Comparison of ENCODE assay signal across 2 cellular contexts in genomic region chr10:70673929-70674559, GRCh38.
TF ChIP-seq lines count a peak whose summit lies in the region.

No MANE protein-coding gene starts in this region.

TF ChIP-seq in H1, 55 proteins besides CTCF, POLR2A, EP300 and RAD21:
- TF ChIP-seq KDM4A (IDR thresholded peaks at IDR 0.05; ENCODE audit: low read depth, low read length, severe bottlenecking) = no peak
- TF ChIP-seq, protein P1, sequence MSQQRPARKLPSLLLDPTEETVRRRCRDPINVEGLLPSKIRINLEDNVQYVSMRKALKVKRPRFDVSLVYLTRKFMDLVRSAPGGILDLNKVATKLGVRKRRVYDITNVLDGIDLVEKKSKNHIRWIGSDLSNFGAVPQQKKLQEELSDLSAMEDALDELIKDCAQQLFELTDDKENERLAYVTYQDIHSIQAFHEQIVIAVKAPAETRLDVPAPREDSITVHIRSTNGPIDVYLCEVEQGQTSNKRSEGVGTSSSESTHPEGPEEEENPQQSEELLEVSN (IDR thresholded peaks at IDR 0.05) = 0 out of 2 replicates have a peak, but pooled peaks have one; percentile 6
TF ChIP-seq in H1: peak in this region for 1.

TF ChIP-seq in GM23338, 12 proteins besides CTCF, POLR2A, EP300 and RAD21 (continued from another document):
- TF ChIP-seq, protein P2, sequence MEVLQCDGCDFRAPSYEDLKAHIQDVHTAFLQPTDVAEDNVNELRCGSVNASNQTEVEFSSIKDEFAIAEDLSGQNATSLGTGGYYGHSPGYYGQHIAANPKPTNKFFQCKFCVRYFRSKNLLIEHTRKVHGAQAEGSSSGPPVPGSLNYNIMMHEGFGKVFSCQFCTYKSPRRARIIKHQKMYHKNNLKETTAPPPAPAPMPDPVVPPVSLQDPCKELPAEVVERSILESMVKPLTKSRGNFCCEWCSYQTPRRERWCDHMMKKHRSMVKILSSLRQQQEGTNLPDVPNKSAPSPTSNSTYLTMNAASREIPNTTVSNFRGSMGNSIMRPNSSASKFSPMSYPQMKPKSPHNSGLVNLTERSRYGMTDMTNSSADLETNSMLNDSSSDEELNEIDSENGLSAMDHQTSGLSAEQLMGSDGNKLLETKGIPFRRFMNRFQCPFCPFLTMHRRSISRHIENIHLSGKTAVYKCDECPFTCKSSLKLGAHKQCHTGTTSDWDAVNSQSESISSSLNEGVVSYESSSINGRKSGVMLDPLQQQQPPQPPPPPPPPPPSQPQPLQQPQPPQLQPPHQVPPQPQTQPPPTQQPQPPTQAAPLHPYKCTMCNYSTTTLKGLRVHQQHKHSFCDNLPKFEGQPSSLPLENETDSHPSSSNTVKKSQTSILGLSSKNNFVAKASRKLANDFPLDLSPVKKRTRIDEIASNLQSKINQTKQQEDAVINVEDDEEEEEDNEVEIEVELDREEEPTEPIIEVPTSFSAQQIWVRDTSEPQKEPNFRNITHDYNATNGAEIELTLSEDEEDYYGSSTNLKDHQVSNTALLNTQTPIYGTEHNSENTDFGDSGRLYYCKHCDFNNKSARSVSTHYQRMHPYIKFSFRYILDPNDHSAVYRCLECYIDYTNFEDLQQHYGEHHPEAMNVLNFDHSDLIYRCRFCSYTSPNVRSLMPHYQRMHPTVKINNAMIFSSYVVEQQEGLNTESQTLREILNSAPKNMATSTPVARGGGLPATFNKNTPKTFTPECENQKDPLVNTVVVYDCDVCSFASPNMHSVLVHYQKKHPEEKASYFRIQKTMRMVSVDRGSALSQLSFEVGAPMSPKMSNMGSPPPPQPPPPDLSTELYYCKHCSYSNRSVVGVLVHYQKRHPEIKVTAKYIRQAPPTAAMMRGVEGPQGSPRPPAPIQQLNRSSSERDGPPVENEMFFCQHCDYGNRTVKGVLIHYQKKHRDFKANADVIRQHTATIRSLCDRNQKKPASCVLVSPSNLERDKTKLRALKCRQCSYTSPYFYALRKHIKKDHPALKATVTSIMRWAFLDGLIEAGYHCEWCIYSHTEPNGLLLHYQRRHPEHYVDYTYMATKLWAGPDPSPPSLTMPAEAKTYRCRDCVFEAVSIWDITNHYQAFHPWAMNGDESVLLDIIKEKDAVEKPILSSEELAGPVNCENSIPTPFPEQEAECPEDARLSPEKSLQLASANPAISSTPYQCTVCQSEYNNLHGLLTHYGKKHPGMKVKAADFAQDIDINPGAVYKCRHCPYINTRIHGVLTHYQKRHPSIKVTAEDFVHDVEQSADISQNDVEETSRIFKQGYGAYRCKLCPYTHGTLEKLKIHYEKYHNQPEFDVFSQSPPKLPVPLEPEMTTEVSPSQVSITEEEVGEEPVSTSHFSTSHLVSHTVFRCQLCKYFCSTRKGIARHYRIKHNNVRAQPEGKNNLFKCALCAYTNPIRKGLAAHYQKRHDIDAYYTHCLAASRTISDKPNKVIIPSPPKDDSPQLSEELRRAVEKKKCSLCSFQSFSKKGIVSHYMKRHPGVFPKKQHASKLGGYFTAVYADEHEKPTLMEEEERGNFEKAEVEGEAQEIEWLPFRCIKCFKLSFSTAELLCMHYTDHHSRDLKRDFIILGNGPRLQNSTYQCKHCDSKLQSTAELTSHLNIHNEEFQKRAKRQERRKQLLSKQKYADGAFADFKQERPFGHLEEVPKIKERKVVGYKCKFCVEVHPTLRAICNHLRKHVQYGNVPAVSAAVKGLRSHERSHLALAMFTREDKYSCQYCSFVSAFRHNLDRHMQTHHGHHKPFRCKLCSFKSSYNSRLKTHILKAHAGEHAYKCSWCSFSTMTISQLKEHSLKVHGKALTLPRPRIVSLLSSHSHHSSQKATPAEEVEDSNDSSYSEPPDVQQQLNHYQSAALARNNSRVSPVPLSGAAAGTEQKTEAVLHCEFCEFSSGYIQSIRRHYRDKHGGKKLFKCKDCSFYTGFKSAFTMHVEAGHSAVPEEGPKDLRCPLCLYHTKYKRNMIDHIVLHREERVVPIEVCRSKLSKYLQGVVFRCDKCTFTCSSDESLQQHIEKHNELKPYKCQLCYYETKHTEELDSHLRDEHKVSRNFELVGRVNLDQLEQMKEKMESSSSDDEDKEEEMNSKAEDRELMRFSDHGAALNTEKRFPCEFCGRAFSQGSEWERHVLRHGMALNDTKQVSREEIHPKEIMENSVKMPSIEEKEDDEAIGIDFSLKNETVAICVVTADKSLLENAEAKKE (CRISPR knock-in tag; IDR thresholded peaks at IDR 0.05) = no peak
- TF ChIP-seq REST (IDR thresholded peaks at IDR 0.05; ENCODE audit: unreplicated experiment) (no peak), ETS1 (IDR thresholded peaks at IDR 0.05) (no peak), EZH2phosphoT487 (IDR thresholded peaks at IDR 0.05; ENCODE audit: unreplicated experiment) (no peak), CREB1 (CRISPR knock-in tag; IDR thresholded peaks at IDR 0.05; ENCODE audit: low read depth) (no peak), STAT1 (IDR thresholded peaks at IDR 0.05; ENCODE audit: unreplicated experiment) (no peak), EZH2 (IDR thresholded peaks at IDR 0.05; ENCODE audit: low read depth, unreplicated experiment) (no peak), POLR2AphosphoS5 (IDR thresholded peaks at IDR 0.05; ENCODE audit: low read depth) (no peak), ZNF331 (CRISPR knock-in tag; IDR thresholded peaks at IDR 0.05; ENCODE audit: low read depth) (no peak), NANOG (IDR thresholded peaks at IDR 0.05; ENCODE audit: borderline replicate concordance) (no peak), ZNF114 (CRISPR knock-in tag; IDR thresholded peaks at IDR 0.05) (no peak)
